Comparison of ENCODE assay signal across 9 cellular contexts in the genomic region with DNA sequence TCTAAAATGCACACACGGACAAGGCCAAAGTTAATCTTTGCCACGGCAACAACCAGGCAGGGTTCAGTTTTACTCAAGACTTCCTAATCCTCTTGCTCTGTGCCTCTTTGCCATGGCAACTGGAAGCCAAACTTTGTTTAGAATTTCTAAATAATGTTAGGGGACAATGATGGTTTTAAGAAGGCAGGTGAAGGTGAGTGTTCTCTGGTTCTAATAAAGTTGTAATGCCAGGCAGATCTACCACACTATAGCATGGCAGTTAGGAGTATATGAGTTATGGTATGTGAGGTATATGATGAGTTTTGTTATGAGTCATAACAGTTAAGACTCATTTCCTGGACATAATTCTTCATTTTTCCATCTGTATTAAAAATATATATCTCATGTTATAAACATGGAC. TPM values are rescaled to one million over a fixed set of nuclear protein-coding genes. Genes with fewer than 3 reads are reported as not detected.
A peak's percentile ranks its signal among the peaks of the same experiment; 100 is the strongest.
DNase-seq lines count a peak whose midpoint lies in the region; ATAC-seq and TF ChIP-seq lines count a peak whose summit lies in the region.
"Had no signal": no experiment of that assay in that cellular context is flagged by ENCODE, and none has a peak within 500 bp of the region (broad histone marks: within the 10 kb centered on the region; RNA-seq: fewer than 3 reads in every experiment).

No MANE protein-coding gene starts in this region.

- POLR2A ChIA-PET in Caco-2 (lab: Charles Lee): no interaction called here

- peaks cover 56% of the 10 kb centered on the region for H3K4me1 Mint-ChIP-seq in activated T-cell treated with anti-CD3 and anti-CD28 coated beads, Interleukin-2, amount 50 U/mL, for 24 hours (ENCODE audit: low read depth)
- H3K4me1 Mint-ChIP-seq in T-helper 1 cell treated with Interleukin-12 subunit alpha and Interleukin-12 subunit beta and Interleukin-4 antibody, amounts not matched to agents 30 μg/mL and 1 μg/mL, for 36 hours (ENCODE audit: low read depth): peaks cover 38% of the 10 kb centered on the region
- peaks cover 31 to 55% of the 10 kb centered on the region in 2 donors for H3K4me1 Mint-ChIP-seq in natural killer cell treated with Interleukin-12 subunit alpha and Interleukin-12 subunit beta and Interleukin-15 and Interleukin-18, amount 100 ng/mL, for 72 hours (ENCODE audit: low read depth in 2 of 2)
- H3K4me1 Mint-ChIP-seq in Caco-2 (ENCODE audit: low read depth, unreplicated experiment): no peaks in the 10 kb centered on the region

- H3K9me3 Mint-ChIP-seq in activated T-cell treated with anti-CD3 and anti-CD28 coated beads, Interleukin-2, amount 50 U/mL, for 24 hours: no peaks in the 10 kb centered on the region
- H3K9me3 Mint-ChIP-seq in T-helper 1 cell treated with Interleukin-12 subunit alpha and Interleukin-12 subunit beta and Interleukin-4 antibody, amounts not matched to agents 30 μg/mL and 1 μg/mL, for 36 hours: no peaks in the 10 kb centered on the region
- no peaks in the 10 kb centered on the region for H3K9me3 Mint-ChIP-seq in natural killer cell treated with Interleukin-12 subunit alpha and Interleukin-12 subunit beta and Interleukin-15 and Interleukin-18, amount 100 ng/mL, for 72 hours
- no peaks in the 10 kb centered on the region for H3K9me3 Mint-ChIP-seq in Caco-2 (ENCODE audit: unreplicated experiment)

- BruUV-seq in Caco-2 (replicated peaks; lab: Mats Ljungman, UMichigan): no TSS peak

- no peak for TF ChIP-seq CTCF in Caco-2 (IDR thresholded peaks at IDR 0.05; ENCODE audit: insufficient read depth in 1 of 2, low read depth in 1 of 2, low read length in 1 of 2, severe bottlenecking in 1 of 2, unreplicated experiment in 1 of 2)

- intact Hi-C loops in Caco-2 (cut with micrococcal nuclease; ENCODE audit: unreplicated experiment): no loop called here

- H3K27me3 ChIP-seq in SJCRH30: no peaks in the 10 kb centered on the region
- no peaks in the 10 kb centered on the region for H3K27me3 ChIP-seq in Caco-2 (replicated peaks; ENCODE audit: control insufficient read depth, insufficient read depth, low read length)
- H3K27me3 ChIP-seq: BLaER1 treated with 17β-estradiol and CSF1 and Interleukin-3, amounts not matched to agents 10 nM and 100 nM had no signal

- peak; percentile 46 for ATAC-seq in HG03108 (IDR thresholded peaks at IDR 0.05; ENCODE audit: unreplicated experiment)
- peak; percentile 86 to 87 for ATAC-seq in natural killer cell treated with Interleukin-12 subunit alpha and Interleukin-12 subunit beta and Interleukin-15 and Interleukin-18, amount 100 ng/mL, for 72 hours

- no peaks in the 10 kb centered on the region for H3K27me3 Mint-ChIP-seq in activated T-cell treated with anti-CD3 and anti-CD28 coated beads, Interleukin-2, amount 50 U/mL, for 24 hours
- no peaks in the 10 kb centered on the region for H3K27me3 Mint-ChIP-seq in T-helper 1 cell treated with Interleukin-12 subunit alpha and Interleukin-12 subunit beta and Interleukin-4 antibody, amounts not matched to agents 30 μg/mL and 1 μg/mL, for 36 hours (ENCODE audit: low read depth)
- no peaks in the 10 kb centered on the region for H3K27me3 Mint-ChIP-seq in natural killer cell treated with Interleukin-12 subunit alpha and Interleukin-12 subunit beta and Interleukin-15 and Interleukin-18, amount 100 ng/mL, for 72 hours
- H3K27me3 Mint-ChIP-seq in Caco-2 (ENCODE audit: insufficient read depth, unreplicated experiment): no peaks in the 10 kb centered on the region

- CTCF ChIA-PET in Caco-2 (lab: Charles Lee): no interaction called here

- H3K27ac Mint-ChIP-seq in activated T-cell treated with anti-CD3 and anti-CD28 coated beads, Interleukin-2, amount 50 U/mL, for 24 hours: peak overlapping the region; percentile 96
- H3K27ac Mint-ChIP-seq in T-helper 1 cell treated with Interleukin-12 subunit alpha and Interleukin-12 subunit beta and Interleukin-4 antibody, amounts not matched to agents 30 μg/mL and 1 μg/mL, for 36 hours: peak overlapping the region; percentile 85
- peak overlapping the region; percentile 90 to 97 for H3K27ac Mint-ChIP-seq in natural killer cell treated with Interleukin-12 subunit alpha and Interleukin-12 subunit beta and Interleukin-15 and Interleukin-18, amount 100 ng/mL, for 72 hours
- no peak overlapping the region for H3K27ac Mint-ChIP-seq in Caco-2 (ENCODE audit: unreplicated experiment)

- H3K36me3 Mint-ChIP-seq in activated T-cell treated with anti-CD3 and anti-CD28 coated beads, Interleukin-2, amount 50 U/mL, for 24 hours (ENCODE audit: low read depth): peaks cover 67% of the 10 kb centered on the region
- H3K36me3 Mint-ChIP-seq in T-helper 1 cell treated with Interleukin-12 subunit alpha and Interleukin-12 subunit beta and Interleukin-4 antibody, amounts not matched to agents 30 μg/mL and 1 μg/mL, for 36 hours (ENCODE audit: low read depth): peaks cover 44% of the 10 kb centered on the region
- peaks cover 35% of the 10 kb centered on the region for H3K36me3 Mint-ChIP-seq in natural killer cell treated with Interleukin-12 subunit alpha and Interleukin-12 subunit beta and Interleukin-15 and Interleukin-18, amount 100 ng/mL, for 72 hours
- H3K36me3 Mint-ChIP-seq in Caco-2 (ENCODE audit: insufficient read depth, unreplicated experiment): no peaks in the 10 kb centered on the region

- H3K4me3 ChIP-seq in SJCRH30 (no peak overlapping the region), Caco-2 (ENCODE audit: low read depth, low read length) (no peak overlapping the region)

- H3K9me3 ChIP-seq in SJCRH30 (replicated peaks): no peaks in the 10 kb centered on the region
- no peaks in the 10 kb centered on the region for H3K9me3 ChIP-seq in Caco-2

- no peak overlapping the region for H3K27ac ChIP-seq in SJCRH30

- H3K4me3 Mint-ChIP-seq in activated T-cell treated with anti-CD3 and anti-CD28 coated beads, Interleukin-2, amount 50 U/mL, for 24 hours: peak overlapping the region; percentile 78
- peak overlapping the region; percentile 91 for H3K4me3 Mint-ChIP-seq in T-helper 1 cell treated with Interleukin-12 subunit alpha and Interleukin-12 subunit beta and Interleukin-4 antibody, amounts not matched to agents 30 μg/mL and 1 μg/mL, for 36 hours
- peak overlapping the region; percentile 91 for H3K4me3 Mint-ChIP-seq in natural killer cell treated with Interleukin-12 subunit alpha and Interleukin-12 subunit beta and Interleukin-15 and Interleukin-18, amount 100 ng/mL, for 72 hours
- no peak overlapping the region for H3K4me3 Mint-ChIP-seq in Caco-2 (ENCODE audit: unreplicated experiment)

- no peak for DNase-seq in activated T-cell treated with anti-CD3 and anti-CD28 coated beads, Interleukin-2, amount 50 U/mL, for 24 hours
- DNase-seq in activated T-cell treated with anti-CD3 and anti-CD28 coated beads, Interleukin-2, amount 50 U/mL, for 48 hours: no peak
- no peak for DNase-seq in natural killer cell treated with Interleukin-12 subunit alpha and Interleukin-12 subunit beta and Interleukin-15 and Interleukin-18, amount 100 ng/mL, for 72 hours (ENCODE audit: low spot score)
- no peak for DNase-seq in SJCRH30
- DNase-seq in Caco-2: no peak
- DNase-seq in NCI-H510A treated with DMSO at 0.1 percent for 48 hours (lab: John Stamatoyannopoulos, UW): no peak

- H3K36me3 ChIP-seq in SJCRH30 (no peaks in the 10 kb centered on the region), Caco-2 (ENCODE audit: control insufficient read depth, insufficient read depth, low read length) (no peaks in the 10 kb centered on the region)

- H3K4me1 ChIP-seq in SJCRH30 (no peaks in the 10 kb centered on the region), Caco-2 (no peaks in the 10 kb centered on the region)

RNA-seq across cellular contexts. Expression of gene PTPRC, which starts 2.7 kb away (rescaled TPM):
- 100 to 1,000 TPM; 334 to 761 TPM for total RNA-seq in natural killer cell treated with Interleukin-12 subunit alpha and Interleukin-12 subunit beta and Interleukin-15 and Interleukin-18, amount 100 ng/mL, for 72 hours
- total RNA-seq in SJCRH30 (2014; rRNA removed; shearing (Covaris generic)): not detected in 2 replicates
- total RNA-seq in Caco-2 (2022): 0.25 and 0.65 TPM in 2 replicates

Comparison
In these comparisons a context has a peak if more than half of its experiments do, and no peak if none do; other contexts are left out.
1. RNA of gene PTPRC, which starts 2.7 kb away (total RNA-seq): 334 to 761 TPM in natural killer cell treated with Interleukin-12 subunit alpha and Interleukin-12 subunit beta and Interleukin-15 and Interleukin-18, amount 100 ng/mL, for 72 hours; 0.25 to 0.65 TPM in Caco-2 and not detected in SJCRH30; every median in the first group is over 100 times any median in the second.